ENCODE assay signal across 28 cellular contexts in the genomic region with DNA sequence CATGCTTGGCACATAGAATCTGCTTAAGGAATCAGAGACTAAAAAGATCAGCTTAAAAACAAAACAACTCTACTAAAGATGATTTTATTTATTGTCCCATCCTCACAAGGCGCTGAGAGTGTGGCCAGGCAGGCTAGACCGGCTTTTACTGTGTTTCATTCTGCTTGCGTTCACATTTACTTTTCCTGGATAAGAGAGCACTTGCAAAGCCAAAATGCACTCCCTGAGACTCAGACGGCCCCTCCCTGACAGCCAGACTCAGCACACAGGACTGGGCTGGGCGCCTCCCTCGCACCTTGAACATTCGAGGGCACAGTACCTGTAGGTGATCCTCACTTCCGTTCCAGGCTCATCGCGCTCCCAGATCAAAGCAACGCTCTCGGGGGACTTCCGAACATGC. TPM values are rescaled to one million over a fixed set of nuclear protein-coding genes. Genes with fewer than 3 reads are reported as not detected.
DNase-seq lines count a peak whose midpoint lies in the region; ATAC-seq and TF ChIP-seq lines count a peak whose summit lies in the region.
"Had no signal": no experiment of that assay in that cellular context is flagged by ENCODE, and none has a peak within 500 bp of the region (broad histone marks: within the 10 kb centered on the region; RNA-seq: fewer than 3 reads in every experiment).

No MANE protein-coding gene starts in this region.

- H3K4me1 Mint-ChIP-seq in activated naive CD8-positive, alpha-beta T cell treated with anti-CD3 and anti-CD28 coated beads, Interleukin-2, amount 50 U/mL, for 24 hours = peaks cover 27% of the 10 kb centered on the region
- H3K4me1 Mint-ChIP-seq: mesothelial cell of epicardium had no signal

- intact Hi-C loops in left ventricle myocardium inferior (cut with micrococcal nuclease) = no loop called here
- intact Hi-C loops in Right ventricle myocardium superior (cut with DNase I) = no loop called here
- intact Hi-C loops in dorsolateral prefrontal cortex (cut with DNase I) = no loop called here
- intact Hi-C loops in prostate gland (cut with DNase I) = no loop called here

- H3K9me3 Mint-ChIP-seq in activated naive CD8-positive, alpha-beta T cell treated with anti-CD3 and anti-CD28 coated beads, Interleukin-2, amount 50 U/mL, for 24 hours = no peaks in the 10 kb centered on the region
- H3K9me3 Mint-ChIP-seq: activated naive CD8-positive, alpha-beta T cell treated with anti-CD3 and anti-CD28 coated beads for 36 hours; activated T-helper 1 cell treated with anti-CD3 and anti-CD28 coated beads, Interleukin-12 subunit alpha, Interleukin-12 subunit beta, Interleukin-2, Interleukin-4 antibody, amounts not matched to agents 30 ng/mL and 10 ng/mL and 1 ng/mL, durations not matched to agents 14 hours and 24 hours and 36 hours; mesothelial cell of epicardium; nephron progenitor cell had no signal

- peaks cover 21% of the 10 kb centered on the region for H3K36me3 ChIP-seq in left ventricle myocardium inferior
- peaks cover 0 to 4% of the 10 kb centered on the region in 2 donors for H3K36me3 ChIP-seq in prostate gland
- H3K36me3 ChIP-seq in Karpas-422 (ENCODE audit: insufficient read depth, low read length) = no peaks in the 10 kb centered on the region
- H3K36me3 ChIP-seq: uterus had no signal

- H3K27ac ChIP-seq in left ventricle myocardium inferior (replicated peaks) (peak overlapping the region; percentile 98), dorsolateral prefrontal cortex (peak overlapping the region in 36 of 59 donors; percentile 3 to 99 (median 96)), prostate gland (peak overlapping the region; percentile 39 to 46), Karpas-422 (ENCODE audit: low read length) (no peak overlapping the region)
- H3K27ac ChIP-seq: BLaER1 treated with 17β-estradiol and CSF1 and Interleukin-3, amounts not matched to agents 10 nM and 100 nM; RWPE1; uterus had no signal

- no peak overlapping the region for H3K27ac Mint-ChIP-seq in activated naive CD8-positive, alpha-beta T cell treated with anti-CD3 and anti-CD28 coated beads, Interleukin-2, amount 50 U/mL, for 24 hours
- H3K27ac Mint-ChIP-seq: activated naive CD8-positive, alpha-beta T cell treated with anti-CD3 and anti-CD28 coated beads for 36 hours; activated T-helper 1 cell treated with anti-CD3 and anti-CD28 coated beads, Interleukin-12 subunit alpha, Interleukin-12 subunit beta, Interleukin-2, Interleukin-4 antibody, amounts not matched to agents 30 ng/mL and 10 ng/mL and 1 ng/mL, durations not matched to agents 14 hours and 24 hours and 36 hours; mesothelial cell of epicardium; progenitor cell of endocrine pancreas had no signal

- H3K4me3 Mint-ChIP-seq in activated naive CD8-positive, alpha-beta T cell treated with anti-CD3 and anti-CD28 coated beads, Interleukin-2, amount 50 U/mL, for 24 hours = no peak overlapping the region
- H3K4me3 Mint-ChIP-seq: activated naive CD8-positive, alpha-beta T cell treated with anti-CD3 and anti-CD28 coated beads for 36 hours; activated T-helper 1 cell treated with anti-CD3 and anti-CD28 coated beads, Interleukin-12 subunit alpha, Interleukin-12 subunit beta, Interleukin-2, Interleukin-4 antibody, amounts not matched to agents 30 ng/mL and 10 ng/mL and 1 ng/mL, durations not matched to agents 14 hours and 24 hours and 36 hours; mesothelial cell of epicardium; nephron progenitor cell had no signal

- TF ChIP-seq CTCF in left ventricle myocardium inferior (IDR thresholded peaks at IDR 0.05; ENCODE audit: borderline replicate concordance) = no peak
- TF ChIP-seq CTCF in dorsolateral prefrontal cortex (IDR thresholded peaks at IDR 0.05 in 54 of 56, conservative IDR thresholded peaks at IDR 0.05 in 2 of 56; ENCODE audit: low read depth in 1 of 56, partially characterized antibody in 56 of 56) = no peak
- TF ChIP-seq CTCF in prostate gland (IDR thresholded peaks at IDR 0.05) = no peak

- no peaks in the 10 kb centered on the region for H3K79me2 ChIP-seq in Karpas-422 (ENCODE audit: low read length)

- H2AFZ ChIP-seq in Karpas-422 (ENCODE audit: low read length) = no peak overlapping the region

- H3K4me3 ChIP-seq in left ventricle myocardium inferior (no peak overlapping the region), dorsolateral prefrontal cortex (no peak overlapping the region), prostate gland (no peak overlapping the region), Karpas-422 (ENCODE audit: low read length) (no peak overlapping the region)
- H3K4me3 ChIP-seq: BLaER1 treated with 17β-estradiol and CSF1 and Interleukin-3, amounts not matched to agents 10 nM and 100 nM; body of pancreas; uterus had no signal

- H3K27me3 ChIP-seq in left ventricle myocardium inferior (ENCODE audit: low read depth) (no peaks in the 10 kb centered on the region), dorsolateral prefrontal cortex (no peaks in the 10 kb centered on the region), prostate gland (replicated peaks; ENCODE audit: insufficient read depth) (no peaks in the 10 kb centered on the region), Karpas-422 (ENCODE audit: low read length) (no peaks in the 10 kb centered on the region)
- H3K27me3 ChIP-seq: BLaER1 treated with 17β-estradiol and CSF1 and Interleukin-3, amounts not matched to agents 10 nM and 100 nM; body of pancreas; uterus had no signal

- peaks cover 98% of the 10 kb centered on the region for H3K4me1 ChIP-seq in left ventricle myocardium inferior
- H3K4me1 ChIP-seq in prostate gland (replicated peaks) = peaks cover 25% of the 10 kb centered on the region
- peaks cover 14% of the 10 kb centered on the region for H3K4me1 ChIP-seq in Karpas-422 (ENCODE audit: low read length)

- no peaks in the 10 kb centered on the region for H3K9me2 ChIP-seq in Karpas-422 (replicated peaks; ENCODE audit: insufficient read depth, low read length)

- H3K27me3 Mint-ChIP-seq in activated naive CD8-positive, alpha-beta T cell treated with anti-CD3 and anti-CD28 coated beads, Interleukin-2, amount 50 U/mL, for 24 hours = no peaks in the 10 kb centered on the region
- H3K27me3 Mint-ChIP-seq: activated naive CD8-positive, alpha-beta T cell treated with anti-CD3 and anti-CD28 coated beads for 36 hours had no signal

- no peak for DNase-seq in left ventricle myocardium inferior
- DNase-seq in Right ventricle myocardium superior = no peak
- peak in 2 of 10 donors; percentile 9 to 12 for DNase-seq in dorsolateral prefrontal cortex
- DNase-seq in prostate gland (ENCODE audit: low spot score) = peak; percentile 81
- DNase-seq in activated T-cell treated with anti-CD3 and anti-CD28 coated beads, Interleukin-2, amount 50 U/mL, for 48 hours = no peak
- DNase-seq in HUDEP-2 (lab: John Stamatoyannopoulos, UW; ENCODE audit: unreplicated experiment in 76 of 76) = no peak
- DNase-seq in Karpas-422 = no peak
- no peak for DNase-seq in activated naive CD8-positive, alpha-beta T cell treated with anti-CD3 and anti-CD28 coated beads, Interleukin-2, amount 50 U/mL, for 24 hours
- DNase-seq: activated naive CD8-positive, alpha-beta T cell treated with anti-CD3 and anti-CD28 coated beads for 36 hours; DMS153; foreskin fibroblast; IMR-90; islet precursor cell; MM.1S; NCI-H1436 treated with DMSO at 0.1 percent for 48 hours; NCI-H2171; NCI-H526 treated with DMSO at 0.1 percent for 48 hours; nephron progenitor cell; stimulated activated CD4-positive, alpha-beta T cell treated with anti-CD3 and anti-CD28 coated beads, Interleukin-4, amount 100 ng/mL, for 4 hours had no signal

- WGBS in prostate gland = 42% methylated on average over 13 of the region's 13 CpGs

- H3K36me3 Mint-ChIP-seq in activated naive CD8-positive, alpha-beta T cell treated with anti-CD3 and anti-CD28 coated beads, Interleukin-2, amount 50 U/mL, for 24 hours (ENCODE audit: low read depth) = no peaks in the 10 kb centered on the region
- H3K36me3 Mint-ChIP-seq: mesothelial cell of epicardium had no signal

- no peak overlapping the region for H3K4me2 ChIP-seq in Karpas-422 (ENCODE audit: low read depth, low read length, poor library complexity, severe bottlenecking)

- H3K9ac ChIP-seq in Karpas-422 (ENCODE audit: low read length) = no peak overlapping the region

- TF ChIP-seq POLR2A in prostate gland (IDR thresholded peaks at IDR 0.05) = no peak

- no peaks in the 10 kb centered on the region for H4K20me1 ChIP-seq in Karpas-422 (ENCODE audit: insufficient read depth, low read depth, low read length)

- no peak for ATAC-seq in Right ventricle myocardium superior (ENCODE audit: poor library complexity)
- ATAC-seq in activated naive CD8-positive, alpha-beta T cell treated with anti-CD3 and anti-CD28 coated beads, Interleukin-2, amount 50 U/mL, for 24 hours = no peak
- ATAC-seq: activated CD4-positive, CD25-positive, alpha-beta regulatory T cell treated with anti-CD3 and anti-CD28 coated beads, Interleukin-2, amount 50 U/mL, for 24 hours; body of pancreas had no signal

- H3K9me3 ChIP-seq in left ventricle myocardium inferior (replicated peaks) (no peaks in the 10 kb centered on the region), prostate gland (no peaks in the 10 kb centered on the region), Karpas-422 (ENCODE audit: low read length) (no peaks in the 10 kb centered on the region)
- H3K9me3 ChIP-seq: BLaER1 treated with 17β-estradiol and CSF1 and Interleukin-3, amounts not matched to agents 10 nM and 100 nM; body of pancreas; uterus had no signal

RNA-seq across cellular contexts. Expression of a gene that starts 10.2 kb away (rescaled TPM):
- total RNA-seq in left ventricle myocardium inferior (159 TPM), Right ventricle myocardium superior (143 TPM), dorsolateral prefrontal cortex (100 to 1,000 TPM in 2 of 120 experiments, 10 to 100 TPM in 118; 18.5 to 154 (median 56.4) TPM), prostate gland (100 to 1,000 TPM; 111 to 170 TPM)
- 2.3 and 8.5 TPM in 2 replicates for total RNA-seq in Karpas-422 (2014; rRNA removed; shearing (Covaris generic); ENCODE audit: low replicate concordance)

RNA-seq across cellular contexts. Expression of a gene that starts 34.2 kb away (rescaled TPM):
- 0.33 TPM for total RNA-seq in left ventricle myocardium inferior
- total RNA-seq in Right ventricle myocardium superior = 0.30 TPM
- 10 to 100 TPM in 2 of 120 experiments, 1 to 10 TPM in 118; 1.2 to 12.1 (median 4.6) TPM for total RNA-seq in dorsolateral prefrontal cortex
- not detected for total RNA-seq in prostate gland
- total RNA-seq in Karpas-422 (2014; rRNA removed; shearing (Covaris generic); ENCODE audit: low replicate concordance) = not detected in 2 replicates
- total RNA-seq: activated CD8-positive, alpha-beta memory T cell treated with anti-CD3 and anti-CD28 coated beads for 36 hours; activated naive CD8-positive, alpha-beta T cell treated with anti-CD3 and anti-CD28 coated beads for 36 hours; activated T-helper 1 cell treated with anti-CD3 and anti-CD28 coated beads, Interleukin-12 subunit alpha, Interleukin-12 subunit beta, Interleukin-2, Interleukin-4 antibody, amounts not matched to agents 30 ng/mL and 10 ng/mL and 1 ng/mL, durations not matched to agents 14 hours and 24 hours and 36 hours; IMR-90; mesothelial cell of epicardium; progenitor cell of endocrine pancreas had no signal

RNA-seq across cellular contexts. Expression of a gene that starts 55.2 kb away (rescaled TPM):
- total RNA-seq in left ventricle myocardium inferior (23.8 TPM), Right ventricle myocardium superior (23.2 TPM), dorsolateral prefrontal cortex (100 to 1,000 TPM in 21 of 120 experiments, 10 to 100 TPM in 99; 43.1 to 113 (median 90.4) TPM), prostate gland (10 to 100 TPM; 70.5 to 93.8 TPM)
- total RNA-seq in Karpas-422 (2014; rRNA removed; shearing (Covaris generic); ENCODE audit: low replicate concordance) = 35.6 and 41.5 TPM in 2 replicates
